In the genomic region with DNA sequence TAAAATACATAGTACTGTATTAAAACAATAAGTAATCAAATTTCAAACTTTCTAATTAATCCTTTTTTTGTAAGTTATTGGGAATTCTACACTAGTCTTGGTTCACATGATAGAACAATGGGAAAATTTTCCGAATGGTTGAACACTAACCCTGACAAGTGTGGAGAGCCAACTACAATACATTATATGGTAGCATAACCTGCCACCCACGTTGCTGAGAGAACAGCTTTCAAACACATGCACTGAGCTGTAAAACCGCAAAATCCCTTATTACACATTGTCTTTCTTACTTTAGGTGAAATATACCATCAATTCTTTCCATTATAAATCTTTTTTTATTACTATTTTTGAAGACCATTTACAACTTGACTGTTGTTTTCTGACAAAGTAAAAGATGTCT, we compare ENCODE assay signal across 17 cellular contexts.
"Had no signal": no experiment of that assay in that cellular context is flagged by ENCODE, and none has a peak within 500 bp of the region (broad histone marks: within the 10 kb centered on the region; RNA-seq: fewer than 3 reads in every experiment).

No MANE protein-coding gene starts in this region.

- H3K36me3 Mint-ChIP-seq: naive B cell had no signal

- H3K4me3 Mint-ChIP-seq: activated CD4-positive, alpha-beta memory T cell treated with anti-CD3 and anti-CD28 coated beads, Interleukin-2, amount 10 ng/mL, durations not matched to agents 7 days and 5 days; activated T-cell treated with anti-CD3 and anti-CD28 coated beads, Interleukin-2, amount 50 U/mL, for 72 hours; naive B cell had no signal

- H3K36me3 ChIP-seq: gastrocnemius medialis, suprapubic skin, upper lobe of left lung had no signal

- H3K27me3 Mint-ChIP-seq: activated CD4-positive, alpha-beta memory T cell treated with anti-CD3 and anti-CD28 coated beads, Interleukin-2, amount 10 ng/mL, durations not matched to agents 7 days and 5 days; naive B cell had no signal

- H3K9me3 ChIP-seq: body of pancreas, gastrocnemius medialis, suprapubic skin, upper lobe of left lung had no signal

- H3K4me1 ChIP-seq: body of pancreas, upper lobe of left lung had no signal

- H3K27ac Mint-ChIP-seq: activated CD4-positive, alpha-beta memory T cell treated with anti-CD3 and anti-CD28 coated beads, Interleukin-2, amount 10 ng/mL, durations not matched to agents 7 days and 5 days; activated T-cell treated with anti-CD3 and anti-CD28 coated beads, Interleukin-2, amount 50 U/mL, for 72 hours had no signal

- H3K27me3 ChIP-seq: body of pancreas, gastrocnemius medialis, suprapubic skin, upper lobe of left lung had no signal

- H3K27ac ChIP-seq: body of pancreas, gastrocnemius medialis, suprapubic skin, upper lobe of left lung had no signal

- H3K9me3 Mint-ChIP-seq: activated CD4-positive, alpha-beta memory T cell treated with anti-CD3 and anti-CD28 coated beads, Interleukin-2, amount 10 ng/mL, durations not matched to agents 7 days and 5 days; activated T-cell treated with anti-CD3 and anti-CD28 coated beads, Interleukin-2, amount 50 U/mL, for 72 hours; naive B cell had no signal

- ATAC-seq: activated T-cell treated with anti-CD3 and anti-CD28 coated beads, Interleukin-2, amount 50 U/mL, for 72 hours; body of pancreas; gastrocnemius medialis; stimulated activated naive CD8-positive, alpha-beta T cell treated with anti-CD3 and anti-CD28 coated beads, Interleukin-15, Interleukin-2, amounts not matched to agents 100 U/mL and 50 U/mL, for 24 hours had no signal

- H3K4me3 ChIP-seq: body of pancreas, gastrocnemius medialis, lung, suprapubic skin, upper lobe of left lung had no signal

- DNase-seq: activated CD4-positive, alpha-beta memory T cell treated with anti-CD3 and anti-CD28 coated beads, Interleukin-2, amount 10 ng/mL, durations not matched to agents 7 days and 5 days; activated CD4-positive, alpha-beta T cell treated with anti-CD3 and anti-CD28 coated beads for 1 hour; activated CD8-positive, alpha-beta memory T cell treated with anti-CD3 and anti-CD28 coated beads, Interleukin-2, amount 50 U/mL, for 4 hours; activated naive CD4-positive, alpha-beta T cell treated with Interleukin-2 at 50 U/mL for 16 hours; activated T-cell treated with anti-CD3 and anti-CD28 coated beads, Interleukin-2, amount 50 U/mL, for 72 hours; body of pancreas; central memory CD4-positive, alpha-beta T cell; cortex of kidney; effector memory CD4-positive, alpha-beta T cell; gastrocnemius medialis; naive B cell; stimulated activated CD4-positive, alpha-beta T cell treated with anti-CD3 and anti-CD28 coated beads, Interleukin-2, amount 100 ng/mL, for 48 hours; stimulated activated naive CD8-positive, alpha-beta T cell treated with anti-CD3 and anti-CD28 coated beads, Interleukin-15, Interleukin-2, amounts not matched to agents 100 U/mL and 50 U/mL, for 24 hours; T-helper 9 cell; upper lobe of left lung had no signal
